In genomic region chr3:27376109-27376772, GRCh38 we compare ENCODE assay signal across 28 cellular contexts.
"Had no signal": no experiment of that assay in that cellular context is flagged by ENCODE, and none has a peak within 500 bp of the region (broad histone marks: within the 10 kb centered on the region; RNA-seq: fewer than 3 reads in every experiment).

No MANE protein-coding gene starts in this region.

- FAIRE-seq: bronchial epithelial cell had no signal

- H3K27ac ChIP-seq: Peyer's patch, SJSA1 had no signal

- H3K9ac ChIP-seq: SK-N-SH had no signal

- H3K27me3 ChIP-seq: Peyer's patch, SJSA1 had no signal

- H3K9me3 ChIP-seq: Peyer's patch, SJSA1, SK-N-SH had no signal

- H3K4me3 ChIP-seq: Peyer's patch, SJSA1 had no signal

- DNase-seq: activated CD4-positive, alpha-beta T cell treated with anti-CD3 and anti-CD28 coated beads for 36 hours; activated CD4-positive, alpha-beta T cell treated with anti-CD3 and anti-CD28 coated beads, Interleukin-2, amount 10 ng/mL, durations not matched to agents 7 days and 5 days; activated CD4-positive, alpha-beta T cell treated with anti-CD3 and anti-CD28 coated beads, Interleukin-2, amount 50 U/mL, for 48 hours; activated CD8-positive, alpha-beta memory T cell treated with anti-CD3 and anti-CD28 coated beads, Interleukin-2, amount 50 U/mL, for 4 hours; activated CD8-positive, alpha-beta T cell treated with anti-CD3 and anti-CD28 coated beads, Interleukin-2, amount 10 ng/mL, durations not matched to agents 7 days and 5 days; activated naive CD4-positive, alpha-beta T cell treated with anti-CD3 and anti-CD28 coated beads, Interleukin-2, amount 10 ng/mL, durations not matched to agents 7 days and 5 days; activated naive CD8-positive, alpha-beta T cell treated with anti-CD3 and anti-CD28 coated beads, Interleukin-2, amount 50 U/mL, for 24 hours; activated T-cell treated with anti-CD3 and anti-CD28 coated beads for 4 hours; activated T-cell treated with anti-CD3 and anti-CD28 coated beads, Interleukin-2, amount 50 U/mL, for 4 hours; anterior cingulate cortex; caudate nucleus; cerebellar nuclear complex; MM.1S; MV-4-11; NCI-H1092; NCI-H1436 treated with DMSO at 0.1 percent for 48 hours; NCI-H1694 treated with DMSO at 0.1 percent for 48 hours; NCI-H2029; NCI-H345; NCI-H524 treated with DMSO at 0.1 percent for 48 hours; Peyer's patch; RPMI8226; SHP77 treated with DMSO at 0.1 percent for 48 hours; SK-N-SH had no signal

- H3K4me1 ChIP-seq: Peyer's patch, SJSA1 had no signal

- ATAC-seq: activated CD4-positive, alpha-beta T cell treated with anti-CD3 and anti-CD28 coated beads for 36 hours; activated CD4-positive, CD25-positive, alpha-beta regulatory T cell treated with anti-CD3 and anti-CD28 coated beads, Interleukin-2, amount 50 U/mL, for 24 hours; activated CD8-positive, alpha-beta T cell treated with anti-CD3 and anti-CD28 coated beads, Interleukin-2, amount 10 ng/mL, durations not matched to agents 7 days and 5 days; activated naive CD8-positive, alpha-beta T cell treated with anti-CD3 and anti-CD28 coated beads, Interleukin-2, amount 50 U/mL, for 24 hours; activated T-cell treated with anti-CD3 and anti-CD28 coated beads, Interleukin-2, amount 50 U/mL, for 4 hours; WTC11 had no signal
